In the genomic region with DNA sequence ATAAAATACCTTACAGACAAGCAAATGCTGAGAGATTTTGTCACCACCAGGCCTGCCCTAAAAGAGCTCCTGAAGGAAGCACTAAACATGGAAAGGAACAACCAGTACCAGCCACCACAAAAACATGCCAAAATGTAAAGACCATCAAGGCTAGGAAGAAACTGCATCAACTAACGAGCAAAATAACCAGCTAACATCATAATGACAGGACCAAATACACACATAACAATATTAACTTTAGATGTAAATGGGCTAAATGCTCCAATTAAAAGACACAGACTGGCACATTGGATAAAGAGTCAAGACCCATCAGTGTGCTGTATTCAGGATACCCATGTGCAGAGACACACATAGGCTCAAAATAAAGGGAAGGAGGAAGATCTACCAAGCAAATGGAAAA, we compare ENCODE assay signal across 3 cellular contexts. TPM values are rescaled to one million over a fixed set of nuclear protein-coding genes. Genes with fewer than 3 reads are reported as not detected.
"Had no signal": no experiment of that assay in that cellular context is flagged by ENCODE, and none has a peak within 500 bp of the region (broad histone marks: within the 10 kb centered on the region; RNA-seq: fewer than 3 reads in every experiment).

No MANE protein-coding gene starts in this region.

RNA-seq across cellular contexts. Expression of a gene that starts 24.7 kb away (rescaled TPM):
- total RNA-seq: IMR-90 had no signal
- polyA plus RNA-seq: HepG2, IgD-negative memory B cell had no signal
